In the genomic region with DNA sequence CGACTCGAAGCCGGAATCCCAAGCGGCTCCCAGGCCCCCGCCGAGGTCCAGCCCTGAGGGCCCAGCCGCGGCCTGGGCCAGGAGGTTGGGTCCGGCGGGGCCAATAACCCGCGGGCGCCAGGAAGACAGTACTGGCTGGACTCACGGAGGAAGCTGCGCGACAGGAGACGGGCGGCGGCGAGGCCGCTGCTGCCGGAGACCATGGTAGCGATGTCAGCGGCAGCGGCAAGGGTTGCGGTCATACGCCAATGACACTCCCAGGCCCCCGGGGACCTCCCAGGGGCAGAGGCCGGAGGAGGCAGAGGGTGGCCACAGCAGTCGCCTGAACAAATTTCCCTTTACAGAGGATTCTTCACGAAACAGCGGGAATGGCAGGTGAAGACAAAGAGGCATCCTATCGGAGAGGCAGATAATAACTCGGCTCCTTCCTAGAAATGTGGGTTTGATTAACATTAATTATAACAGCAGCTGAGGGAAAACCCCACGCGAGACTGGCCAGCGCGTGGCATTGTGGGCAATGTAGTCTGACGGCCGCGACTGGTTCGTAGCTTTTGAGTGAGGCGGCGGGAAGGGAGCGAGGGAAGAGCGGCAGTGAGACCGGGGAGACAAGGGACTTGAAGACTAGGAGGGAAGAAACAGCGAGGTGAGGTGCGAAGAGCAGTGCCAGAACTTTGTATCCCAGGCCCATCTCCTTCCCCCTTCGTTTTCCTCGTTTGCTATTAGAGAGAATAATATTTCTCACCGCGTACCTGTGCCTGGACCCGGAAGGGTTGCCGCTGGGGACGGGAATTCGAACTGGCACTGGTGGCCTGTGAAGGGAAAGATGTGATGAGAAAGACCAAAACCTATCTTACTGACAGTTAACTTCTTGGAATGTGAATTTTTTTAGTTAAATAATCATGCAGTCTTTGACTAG, we compare ENCODE assay signal across 7 cellular contexts. TPM values are rescaled to one million over a fixed set of nuclear protein-coding genes. Genes with fewer than 3 reads are reported as not detected.
DNase-seq lines count a peak whose midpoint lies in the region; ATAC-seq, FAIRE-seq and TF ChIP-seq lines count a peak whose summit lies in the region.

TSS of gene SUCLG1 (minus strand) at position 253 of the 916 bp plus-strand sequence. CDS start at position 242, 11 bp downstream.

- under 1% methylated on average over 53 of the region's 57 CpGs for WGBS in hepatocyte (ENCODE audit: low lambda C conversion rate, missing lambda C conversion rate)

- H3K4me1 ChIP-seq in hepatocyte (ENCODE audit: insufficient read depth), result peaks cover 23% of the 10 kb centered on the region

- H3K4me2 ChIP-seq in hepatocyte, result peak within 1 kb of the TSS; percentile 71

- H3K27me3 ChIP-seq in hepatocyte, result no peaks in the 10 kb centered on the region

- H3K79me2 ChIP-seq in hepatocyte, result peaks cover 46% of the 10 kb centered on the region

- in situ Hi-C loops in astrocyte of the cerebellum (cut with HindIII; ENCODE audit: low sequenced_read_pairs), result no loop called here

- H3K9me3 ChIP-seq in hepatocyte (ENCODE audit: low read depth), result no peaks in the 10 kb centered on the region

- H4K20me1 ChIP-seq in hepatocyte (ENCODE audit: insufficient read depth, poor library complexity, severe bottlenecking), result peaks cover 14% of the 10 kb centered on the region

- peak; percentile 91 for ATAC-seq in HG02981 (IDR thresholded peaks at IDR 0.05; ENCODE audit: unreplicated experiment)

- H3K4me3 ChIP-seq in astrocyte of the cerebellum (ENCODE audit: low read depth, low read length) (peak within 1 kb of the TSS; percentile 97), hepatocyte (peak within 1 kb of the TSS; percentile 89)

- TF ChIP-seq CTCF in astrocyte of the cerebellum (IDR thresholded peaks at IDR 0.05; ENCODE audit: low read depth, low read length, missing control alignments), result no peak
- TF ChIP-seq CTCF in hepatocyte (IDR thresholded peaks at IDR 0.05; ENCODE audit: poor library complexity), result no peak

- DNase-seq in GM18507 (ENCODE audit: extremely low spot score, insufficient read length, low read depth), result peak; percentile 80
- DNase-seq in NCI-H2029 treated with DMSO at 0.1 percent for 48 hours (lab: John Stamatoyannopoulos, UW), result peak; percentile 51
- peak; percentile 77 for DNase-seq in T-helper 9 cell
- peak; percentile 41 for DNase-seq in astrocyte of the cerebellum (ENCODE audit: low read depth)
- peak; percentile 88 for DNase-seq in hepatocyte (ENCODE audit: low spot score)
- peak; percentile 98 for DNase-seq in retina

- peak within 1 kb of the TSS; percentile 95 for H3K27ac ChIP-seq in hepatocyte

- peak within 1 kb of the TSS; percentile 52 for H2AFZ ChIP-seq in hepatocyte

- no peaks in the 10 kb centered on the region for H3K36me3 ChIP-seq in hepatocyte (replicated peaks; ENCODE audit: insufficient read depth, low read depth)

- peak; percentile 92 for FAIRE-seq in GM18507 (lab: Jason Lieb, UNC)

- no peaks in the 10 kb centered on the region for H3K9me2 ChIP-seq in hepatocyte (replicated peaks; ENCODE audit: insufficient read depth)

RNA-seq across cellular contexts. Expression of gene SUCLG1, which starts in this region (rescaled TPM):
- 168 and 190 TPM in 2 replicates for total RNA-seq in hepatocyte
- polyA plus RNA-seq in hepatocyte, result 145 and 164 TPM in 2 replicates

Comparison
In these comparisons a context has a peak if more than half of its experiments do, and no peak if none do; other contexts are left out.
1. Peak in every context shown above with its lines: DNase-seq, ATAC-seq, H3K4me3 ChIP-seq and H3K27ac ChIP-seq.
2. DNase-seq: peak in every context shown above with its lines; median percentile 98 in retina; 88 in hepatocyte; 80 in GM18507; 77 in T-helper 9 cell; 51 in NCI-H2029 treated with DMSO at 0.1 percent for 48 hours; 41 in astrocyte of the cerebellum.